Comparison of ENCODE assay signal across 2 cellular contexts in the genomic region with DNA sequence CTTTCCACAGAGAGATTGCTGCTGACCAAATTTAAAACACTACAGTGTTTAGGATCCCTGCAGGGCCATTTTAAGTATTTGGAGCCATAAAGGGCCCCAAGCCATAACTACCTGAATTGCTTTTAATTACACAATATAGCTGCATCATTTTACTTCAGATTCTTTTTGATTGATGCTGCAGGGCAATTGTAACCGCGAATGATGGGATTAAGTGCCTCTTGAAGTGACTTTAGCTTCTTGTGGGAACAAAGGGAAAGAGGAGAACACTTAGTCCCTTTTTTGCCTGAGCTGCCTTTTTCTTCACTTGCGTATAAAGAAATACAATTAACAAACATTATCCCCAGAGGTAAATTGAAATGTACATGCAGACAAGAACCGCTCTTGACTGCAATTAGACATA.
TF ChIP-seq lines count a peak whose summit lies in the region.

No MANE protein-coding gene starts in this region.

TF ChIP-seq in GM23338, 12 proteins besides CTCF, POLR2A, EP300 and RAD21:
- TF ChIP-seq EZH2phosphoT487 (IDR thresholded peaks at IDR 0.05; ENCODE audit: unreplicated experiment) (no peak), NANOG (IDR thresholded peaks at IDR 0.05; ENCODE audit: borderline replicate concordance) (no peak), ZNF114 (CRISPR knock-in tag; IDR thresholded peaks at IDR 0.05) (no peak)
TF ChIP-seq in GM23338: peak in this region for 0.

TF ChIP-seq in H1, 55 proteins besides CTCF, POLR2A, EP300 and RAD21:
- no peak for TF ChIP-seq TBP (IDR thresholded peaks at IDR 0.05; ENCODE audit: low read depth, low read length)
- no peak for TF ChIP-seq SUZ12 (IDR thresholded peaks at IDR 0.05; ENCODE audit: low read length)
- TF ChIP-seq, protein P1, sequence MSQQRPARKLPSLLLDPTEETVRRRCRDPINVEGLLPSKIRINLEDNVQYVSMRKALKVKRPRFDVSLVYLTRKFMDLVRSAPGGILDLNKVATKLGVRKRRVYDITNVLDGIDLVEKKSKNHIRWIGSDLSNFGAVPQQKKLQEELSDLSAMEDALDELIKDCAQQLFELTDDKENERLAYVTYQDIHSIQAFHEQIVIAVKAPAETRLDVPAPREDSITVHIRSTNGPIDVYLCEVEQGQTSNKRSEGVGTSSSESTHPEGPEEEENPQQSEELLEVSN (IDR thresholded peaks at IDR 0.05): no peak
- TF ChIP-seq JUN (IDR thresholded peaks at IDR 0.05; ENCODE audit: low read depth, low read length): no peak
